Comparison of ENCODE assay signal across 27 cellular contexts in genomic region chr5:2697041-2697440, GRCh38. TPM values are rescaled to one million over a fixed set of nuclear protein-coding genes. Genes with fewer than 3 reads are reported as not detected.
"Had no signal": no experiment of that assay in that cellular context is flagged by ENCODE, and none has a peak within 500 bp of the region (broad histone marks: within the 10 kb centered on the region; RNA-seq: fewer than 3 reads in every experiment).

No MANE protein-coding gene starts in this region.

- H3K4me1 Mint-ChIP-seq: mesothelial cell of epicardium; naive B cell; natural killer cell; stimulated activated effector memory CD8-positive, alpha-beta T cell treated with anti-CD3 and anti-CD28 coated beads, Interleukin-12 subunit alpha, Interleukin-12 subunit beta, amount 100 ng/mL, for 72 hours had no signal

- H3K36me3 ChIP-seq: left ventricle myocardium inferior, neural progenitor cell, neutrophil, ovary, prostate gland, spleen, suprapubic skin, thoracic aorta, tibial artery, uterus had no signal

- H3K27me3 Mint-ChIP-seq: naive B cell; stimulated activated naive CD8-positive, alpha-beta T cell treated with anti-CD3 and anti-CD28 coated beads, Interleukin-15, Interleukin-2, amounts not matched to agents 100 ng/mL and 50 ng/mL, for 24 hours had no signal

- H3K4me3 ChIP-seq: hepatocyte, left ventricle myocardium inferior, lung, neural progenitor cell, ovary, prostate gland, spleen, suprapubic skin, thoracic aorta, tibial artery, uterus had no signal

- H3K27ac Mint-ChIP-seq: mesothelial cell of epicardium; naive B cell; natural killer cell; neural progenitor cell; stimulated activated effector memory CD8-positive, alpha-beta T cell treated with anti-CD3 and anti-CD28 coated beads, Interleukin-12 subunit alpha, Interleukin-12 subunit beta, amount 100 ng/mL, for 72 hours; stimulated activated naive CD8-positive, alpha-beta T cell treated with anti-CD3 and anti-CD28 coated beads, Interleukin-15, Interleukin-2, amounts not matched to agents 100 ng/mL and 50 ng/mL, for 24 hours; type B pancreatic cell had no signal

- H3K4me3 Mint-ChIP-seq: mesothelial cell of epicardium; natural killer cell; nephron progenitor cell; stimulated activated effector memory CD8-positive, alpha-beta T cell treated with anti-CD3 and anti-CD28 coated beads, Interleukin-12 subunit alpha, Interleukin-12 subunit beta, amount 100 ng/mL, for 72 hours; stimulated activated naive CD8-positive, alpha-beta T cell treated with anti-CD3 and anti-CD28 coated beads, Interleukin-15, Interleukin-2, amounts not matched to agents 100 ng/mL and 50 ng/mL, for 24 hours; type B pancreatic cell had no signal

- H3K36me3 Mint-ChIP-seq: mesothelial cell of epicardium; naive B cell; natural killer cell; neural progenitor cell; stimulated activated effector memory CD8-positive, alpha-beta T cell treated with anti-CD3 and anti-CD28 coated beads, Interleukin-12 subunit alpha, Interleukin-12 subunit beta, amount 100 ng/mL, for 72 hours; type B pancreatic cell had no signal

- H3K27me3 ChIP-seq: hepatocyte, neural progenitor cell, neutrophil, ovary, suprapubic skin, uterus had no signal

- DNase-seq: left ventricle myocardium inferior; mesendoderm; naive B cell; natural killer cell; nephron progenitor cell; occipital lobe; ovary; retina; right cardiac atrium; small intestine; spleen; stimulated activated CD4-positive, alpha-beta T cell treated with anti-CD3 and anti-CD28 coated beads, Interleukin-4, amount 100 ng/mL, for 24 hours; stimulated activated naive CD4-positive, alpha-beta T cell; tibial artery; uterus had no signal

- H3K9me3 Mint-ChIP-seq: type B pancreatic cell had no signal

RNA-seq across cellular contexts. Expression of gene IRX2, which starts 54.4 kb away (rescaled TPM):
- total RNA-seq: mononuclear cell, natural killer cell, occipital lobe had no signal
